In the genomic region with DNA sequence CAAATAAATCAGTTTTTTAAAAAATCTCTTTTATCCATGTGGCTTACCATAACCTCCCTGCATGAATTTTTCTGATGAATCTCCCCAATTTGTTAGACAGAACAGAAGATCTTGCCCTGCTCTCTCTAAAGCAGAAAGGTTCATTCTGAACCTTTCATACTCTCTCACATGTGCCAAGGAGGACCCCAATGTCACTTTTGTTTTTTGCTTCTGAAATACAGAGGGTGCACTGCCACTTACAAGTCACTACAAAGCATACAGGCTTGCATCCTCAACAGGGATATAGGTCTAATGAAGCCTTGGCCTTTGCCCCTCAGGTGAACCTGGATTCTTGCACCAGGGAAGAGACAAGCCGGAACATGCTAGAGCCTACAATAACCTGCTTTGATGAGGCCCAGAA, we compare ENCODE assay signal across 29 cellular contexts. TPM values are rescaled to one million over a fixed set of nuclear protein-coding genes. Genes with fewer than 3 reads are reported as not detected.
"Had no signal": no experiment of that assay in that cellular context is flagged by ENCODE, and none has a peak within 500 bp of the region (broad histone marks: within the 10 kb centered on the region; RNA-seq: fewer than 3 reads in every experiment).

No MANE protein-coding gene starts in this region.

- H3K4me3 ChIP-seq: esophagus squamous epithelium, heart right ventricle, left lung, ovary, psoas muscle, sigmoid colon, skin epidermis, spleen, suprapubic skin, transverse colon, upper lobe of right lung, uterus had no signal

- H3K27ac ChIP-seq: esophagus squamous epithelium, heart right ventricle, left lung, ovary, psoas muscle, sigmoid colon, skin epidermis, spleen, suprapubic skin, transverse colon, upper lobe of right lung, uterus had no signal

- H3K36me3 ChIP-seq: esophagus squamous epithelium, left lung, ovary, spleen, suprapubic skin, transverse colon, upper lobe of right lung, uterus had no signal

- H3K9me3 Mint-ChIP-seq: effector memory CD8-positive, alpha-beta T cell; stimulated activated naive B cell treated with anti-CD40 and anti-IgM and Interleukin-4, amounts not matched to agents 10 μg/mL and 1 μg/mL and 100 μg/mL, for 72 hours; stimulated activated naive CD8-positive, alpha-beta T cell treated with anti-CD3 and anti-CD28 coated beads, Interleukin-15, Interleukin-2, amounts not matched to agents 100 ng/mL and 50 ng/mL, for 24 hours had no signal

- H3K27me3 ChIP-seq: ovary, sigmoid colon, uterus had no signal

- H3K4me3 Mint-ChIP-seq: effector memory CD8-positive, alpha-beta T cell; naive thymus-derived CD4-positive, alpha-beta T cell; nephron progenitor cell; stimulated activated naive B cell treated with anti-CD40 and anti-IgM and Interleukin-4, amounts not matched to agents 10 μg/mL and 1 μg/mL and 100 μg/mL, for 72 hours; stimulated activated naive CD8-positive, alpha-beta T cell treated with anti-CD3 and anti-CD28 coated beads, Interleukin-15, Interleukin-2, amounts not matched to agents 100 ng/mL and 50 ng/mL, for 24 hours had no signal

- H3K27ac Mint-ChIP-seq: effector memory CD8-positive, alpha-beta T cell; naive thymus-derived CD4-positive, alpha-beta T cell; nephron progenitor cell; stimulated activated naive B cell treated with anti-CD40 and anti-IgM and Interleukin-4, amounts not matched to agents 10 μg/mL and 1 μg/mL and 100 μg/mL, for 72 hours; stimulated activated naive CD8-positive, alpha-beta T cell treated with anti-CD3 and anti-CD28 coated beads, Interleukin-15, Interleukin-2, amounts not matched to agents 100 ng/mL and 50 ng/mL, for 24 hours had no signal

- H3K36me3 Mint-ChIP-seq: naive thymus-derived CD4-positive, alpha-beta T cell; stimulated activated naive B cell treated with anti-CD40 and anti-IgM and Interleukin-4, amounts not matched to agents 10 μg/mL and 1 μg/mL and 100 μg/mL, for 72 hours had no signal

- ATAC-seq: effector memory CD8-positive, alpha-beta T cell; heart right ventricle; left cardiac atrium; left lung; naive thymus-derived CD4-positive, alpha-beta T cell; psoas muscle; right cardiac atrium; stimulated activated naive B cell treated with anti-CD40 and anti-IgM and Interleukin-4, amounts not matched to agents 10 μg/mL and 1 μg/mL and 100 μg/mL, for 72 hours; upper lobe of right lung had no signal

- H3K4me1 ChIP-seq: left lung, spleen, transverse colon, upper lobe of right lung, uterus had no signal

- H3K9me3 ChIP-seq: esophagus squamous epithelium, heart right ventricle, left lung, ovary, psoas muscle, sigmoid colon, spleen, suprapubic skin, transverse colon, upper lobe of right lung, uterus had no signal

- DNase-seq: cortex of kidney; effector memory CD8-positive, alpha-beta T cell; erythroblast; esophagus squamous epithelium; foreskin melanocyte; glutamatergic neuron; heart right ventricle; hippocampal formation; left cardiac atrium; left lung; mesendoderm; midbrain; naive thymus-derived CD4-positive, alpha-beta T cell; nephron progenitor cell; nucleus accumbens; ovary; posterior cingulate gyrus; psoas muscle; right cardiac atrium; sigmoid colon; spleen; stimulated activated naive B cell treated with anti-CD40 and anti-IgM and Interleukin-4, amounts not matched to agents 10 μg/mL and 1 μg/mL and 100 μg/mL, for 72 hours; transverse colon; upper lobe of right lung; uterus had no signal

- FAIRE-seq: endometrium had no signal

RNA-seq across cellular contexts. Expression of a gene that starts 4.8 kb away (rescaled TPM):
- total RNA-seq: naive thymus-derived CD4-positive, alpha-beta T cell; suprapubic skin had no signal
